Comparison of ENCODE assay signal across 23 cellular contexts in genomic region chr1:93813076-93813475, GRCh38.
DNase-seq lines count a peak whose midpoint lies in the region; ATAC-seq, FAIRE-seq and TF ChIP-seq lines count a peak whose summit lies in the region.
"Had no signal": no experiment of that assay in that cellular context is flagged by ENCODE, and none has a peak within 500 bp of the region (broad histone marks: within the 10 kb centered on the region; RNA-seq: fewer than 3 reads in every experiment).

No MANE protein-coding gene starts in this region.

- H3K36me3 Mint-ChIP-seq in natural killer cell treated with Interleukin-12 subunit alpha and Interleukin-12 subunit beta and Interleukin-15 and Interleukin-18, amount 100 ng/mL, for 72 hours = peaks cover 6% of the 10 kb centered on the region
- H3K36me3 Mint-ChIP-seq in natural killer cell = no peaks in the 10 kb centered on the region
- H3K36me3 Mint-ChIP-seq: CD8-positive, alpha-beta T cell had no signal

- POLR2A ChIA-PET in GM12878 (lab: Charles Lee) = interaction anchor here (1.0 to 2.3 kb wide), 2 partner anchors 183 to 184 kb away, joined by 3 to 14 read pairs; no protein-coding TSS in a partner anchor

- intact Hi-C loops in natural killer cell (cut with micrococcal nuclease) = loop anchor here (5.0 kb wide), 1 partner anchor 56 kb away; no protein-coding TSS in a partner anchor
- intact Hi-C loops in GM12878 (cut with micrococcal nuclease; ENCODE audit: unreplicated experiment) = no loop called here
- intact Hi-C loops in left colon (cut with DNase I, micrococcal nuclease) = loop anchor here in 1 of 2 donors (10.0 kb wide), 1 partner anchor 178 kb away; no protein-coding TSS in a partner anchor

- no peak for TF ChIP-seq CTCF in natural killer cell (IDR thresholded peaks at IDR 0.05)
- TF ChIP-seq CTCF in GM12878 (IDR thresholded peaks at IDR 0.05 in 2 of 3, conservative IDR thresholded peaks at IDR 0.05 in 1 of 3; ENCODE audit: control insufficient read depth in 2 of 3, extremely low read depth in 1 of 3, insufficient read depth in 1 of 3, low read depth in 3 of 3, low read length in 3 of 3) = no peak

- TF ChIP-seq POLR2A in GM12878 (IDR thresholded peaks at IDR 0.05; ENCODE audit: low read depth, low read length) = no peak

- no peaks in the 10 kb centered on the region for H3K79me2 ChIP-seq in GM12878 (ENCODE audit: control insufficient read depth, insufficient read depth, low read length)

- no peaks in the 10 kb centered on the region for H4K20me1 ChIP-seq in GM12878 (ENCODE audit: control insufficient read depth, insufficient read depth)

- SMC1A ChIA-PET in GM12878 (lab: Charles Lee; ENCODE audit: uncharacterized antibody, unreplicated experiment) = interaction anchor here (0.8 to 11.0 kb wide), 36 partner anchors 11 to 508 kb away, joined by 3 to 505 read pairs (median 10); partner anchors contain the start of gene BCAR3

- no peak for ATAC-seq in natural killer cell treated with Interleukin-12 subunit alpha and Interleukin-12 subunit beta and Interleukin-15 and Interleukin-18, amount 100 ng/mL, for 72 hours
- no peak for ATAC-seq in natural killer cell
- ATAC-seq in GM12878 = peak; percentile 13; the same call in 2 of the 3 replicates
- peak; percentile 61 for ATAC-seq in left colon
- no peak for ATAC-seq in HG02884 (IDR thresholded peaks at IDR 0.05; ENCODE audit: unreplicated experiment)
- ATAC-seq: activated T-cell treated with anti-CD3 and anti-CD28 coated beads, Interleukin-2, amount 50 U/mL, for 4 hours; CD8-positive, alpha-beta T cell; gastrocnemius medialis; K562 had no signal

- BruUV-seq in GM12878 (replicated peaks; lab: Mats Ljungman, UMichigan) = no TSS peak

- no peak overlapping the region for H3K4me3 Mint-ChIP-seq in natural killer cell treated with Interleukin-12 subunit alpha and Interleukin-12 subunit beta and Interleukin-15 and Interleukin-18, amount 100 ng/mL, for 72 hours
- H3K4me3 Mint-ChIP-seq in natural killer cell = no peak overlapping the region
- H3K4me3 Mint-ChIP-seq: activated naive CD8-positive, alpha-beta T cell; activated T-cell treated with anti-CD3 and anti-CD28 coated beads, Interleukin-2, amount 50 U/mL, for 4 hours; CD8-positive, alpha-beta T cell; immature natural killer cell; memory B cell had no signal

- TF ChIP-seq RAD21 in GM12878 (IDR thresholded peaks at IDR 0.05; ENCODE audit: insufficient read depth, low read depth, low read length) = no peak

- no peaks in the 10 kb centered on the region for H3K36me3 ChIP-seq in GM12878 (ENCODE audit: control insufficient read depth in 2 of 2, insufficient read depth in 2 of 2, low read length in 1 of 2)
- no peaks in the 10 kb centered on the region for H3K36me3 ChIP-seq in SJCRH30
- H3K36me3 ChIP-seq: gastrocnemius medialis, right lobe of liver had no signal

- no peaks in the 10 kb centered on the region for H3K9me3 ChIP-seq in GM12878 (replicated peaks; ENCODE audit: control insufficient read depth, insufficient read depth, low read length)
- no peaks in the 10 kb centered on the region for H3K9me3 ChIP-seq in SJCRH30 (replicated peaks)
- H3K9me3 ChIP-seq: gastrocnemius medialis, right lobe of liver had no signal

- H3K4me1 Mint-ChIP-seq in natural killer cell treated with Interleukin-12 subunit alpha and Interleukin-12 subunit beta and Interleukin-15 and Interleukin-18, amount 100 ng/mL, for 72 hours (ENCODE audit: low read depth in 2 of 2) = peaks cover 32 to 36% of the 10 kb centered on the region in 2 donors
- peaks cover 15 to 16% of the 10 kb centered on the region in 2 donors for H3K4me1 Mint-ChIP-seq in natural killer cell

- H3K27me3 Mint-ChIP-seq in natural killer cell treated with Interleukin-12 subunit alpha and Interleukin-12 subunit beta and Interleukin-15 and Interleukin-18, amount 100 ng/mL, for 72 hours = peaks cover 0 to 2% of the 10 kb centered on the region in 2 donors
- H3K27me3 Mint-ChIP-seq in natural killer cell (ENCODE audit: low read depth in 2 of 2) = no peaks in the 10 kb centered on the region
- H3K27me3 Mint-ChIP-seq: activated naive CD8-positive, alpha-beta T cell; memory B cell had no signal

- H3K27me3 ChIP-seq in GM12878 (replicated peaks in 1 of 2; ENCODE audit: control insufficient read depth in 2 of 2, insufficient read depth in 2 of 2, low read length in 1 of 2) = no peaks in the 10 kb centered on the region; a peak in 1 of 4 replicates
- no peaks in the 10 kb centered on the region for H3K27me3 ChIP-seq in SJCRH30
- H3K27me3 ChIP-seq: gastrocnemius medialis, right lobe of liver had no signal

- no peak overlapping the region for H3K9ac ChIP-seq in GM12878 (ENCODE audit: control insufficient read depth, insufficient read depth, low read length)

- H3K27ac ChIP-seq in GM12878 (ENCODE audit: control insufficient read depth, insufficient read depth) (no peak overlapping the region), SJCRH30 (no peak overlapping the region)
- H3K27ac ChIP-seq: right lobe of liver had no signal

- in situ Hi-C loops in GM12878 (cut with MboI) = no loop called here

- peaks cover 8% of the 10 kb centered on the region for H3K4me1 ChIP-seq in GM12878 (ENCODE audit: control insufficient read depth, insufficient read depth, low read length)
- peaks cover 58% of the 10 kb centered on the region for H3K4me1 ChIP-seq in SJCRH30
- H3K4me1 ChIP-seq: right lobe of liver had no signal

- peak overlapping the region; percentile 22 to 66 for H3K27ac Mint-ChIP-seq in natural killer cell treated with Interleukin-12 subunit alpha and Interleukin-12 subunit beta and Interleukin-15 and Interleukin-18, amount 100 ng/mL, for 72 hours
- no peak overlapping the region for H3K27ac Mint-ChIP-seq in natural killer cell
- H3K27ac Mint-ChIP-seq: activated naive CD8-positive, alpha-beta T cell; CD8-positive, alpha-beta T cell; memory B cell had no signal

- CTCF ChIA-PET in GM12878 (lab: Yijun Ruan, JAX) = interaction anchor here (0.6 to 9.1 kb wide), 44 partner anchors 12 to 733 kb away, joined by 3 to 555 read pairs (median 6); partner anchors contain the start of genes BCAR3 and MTF2

- no peak overlapping the region for H2AFZ ChIP-seq in GM12878 (ENCODE audit: control insufficient read depth, low read depth, low read length)

- WGBS in GM12878 (ENCODE audit: insufficient coverage, insufficient replicate concordance, low lambda C conversion rate, missing lambda C conversion rate) = 65% methylated on average over 2 of the region's 2 CpGs

- H3K9me3 Mint-ChIP-seq in natural killer cell treated with Interleukin-12 subunit alpha and Interleukin-12 subunit beta and Interleukin-15 and Interleukin-18, amount 100 ng/mL, for 72 hours = no peaks in the 10 kb centered on the region
- H3K9me3 Mint-ChIP-seq in natural killer cell = no peaks in the 10 kb centered on the region

- DNase-seq in natural killer cell treated with Interleukin-12 subunit alpha and Interleukin-12 subunit beta and Interleukin-15 and Interleukin-18, amount 100 ng/mL, for 72 hours (ENCODE audit: low spot score) = no peak
- DNase-seq in natural killer cell (no peak), GM12878 (ENCODE audit: low read depth, low spot score) (no peak), left colon (no peak), epidermal melanocyte (ENCODE audit: insufficient read length, low spot score) (no peak), SJCRH30 (no peak), NCI-H524 treated with DMSO at 0.1 percent for 48 hours (lab: John Stamatoyannopoulos, UW) (no peak)
- DNase-seq: activated CD4-positive, alpha-beta T cell treated with anti-CD3 and anti-CD28 coated beads, Interleukin-2, amount 50 U/mL, for 48 hours; activated T-cell treated with anti-CD3 and anti-CD28 coated beads, Interleukin-2, amount 50 U/mL, for 4 hours; CD8-positive, alpha-beta T cell; effector memory CD4-positive, alpha-beta T cell; gastrocnemius medialis; H7; NCI-H2227 treated with DMSO at 0.1 percent for 48 hours; right lobe of liver; stimulated activated CD4-positive, alpha-beta T cell treated with anti-CD3 and anti-CD28 coated beads, Interleukin-4, amount 100 ng/mL, for 1 hour; stimulated activated CD8-positive, alpha-beta memory T cell treated with anti-CD3 and anti-CD28 coated beads, Interleukin-4, amount 100 ng/mL, for 48 hours had no signal

- H3K4me3 ChIP-seq in GM12878 (no peak overlapping the region), SJCRH30 (no peak overlapping the region)
- H3K4me3 ChIP-seq: gastrocnemius medialis, K562, right lobe of liver had no signal

- FAIRE-seq in GM12878 (lab: Jason Lieb, UNC) = no peak
- FAIRE-seq: A204.1 had no signal

- TF ChIP-seq EP300 in GM12878 (IDR thresholded peaks at IDR 0.05; ENCODE audit: borderline replicate concordance in 1 of 2, control insufficient read depth in 1 of 2, low read depth in 2 of 2, low read length in 2 of 2) = no peak

- RAD21 ChIA-PET in GM12878 (lab: Charles Lee; ENCODE audit: unreplicated experiment) = interaction anchor here (0.9 to 9.9 kb wide), 24 partner anchors 15 to 733 kb away, joined by 3 to 483 read pairs (median 6); no protein-coding TSS in a partner anchor

- H3K4me2 ChIP-seq in GM12878 (ENCODE audit: control insufficient read depth, insufficient read depth) = no peak overlapping the region

TF ChIP-seq in GM12878, 131 proteins besides CTCF, POLR2A, EP300 and RAD21:
- TF ChIP-seq NR2F1 (conservative IDR thresholded peaks at IDR 0.05) (0 out of 2 replicates have a peak, but pooled peaks have one; percentile 31), ATF3 (IDR thresholded peaks at IDR 0.05; ENCODE audit: borderline replicate concordance, extremely low read depth, low read depth, low read length) (no peak), SUZ12 (IDR thresholded peaks at IDR 0.05; ENCODE audit: unreplicated experiment) (no peak), SMAD5 (IDR thresholded peaks at IDR 0.05; ENCODE audit: low read depth) (no peak), CHD4 (IDR thresholded peaks at IDR 0.05) (no peak), ELK1 (IDR thresholded peaks at IDR 0.05; ENCODE audit: low read depth, low read length) (no peak), CHD2 (IDR thresholded peaks at IDR 0.05; ENCODE audit: borderline replicate concordance, low read depth, low read length) (no peak), BCL11A (IDR thresholded peaks at IDR 0.05; ENCODE audit: low read depth, low read length) (no peak)

Comparison
In these comparisons a context has a peak if more than half of its experiments do, and no peak if none do; other contexts are left out.
1. H3K27ac Mint-ChIP-seq: peak in natural killer cell treated with Interleukin-12 subunit alpha and Interleukin-12 subunit beta and Interleukin-15 and Interleukin-18, amount 100 ng/mL, for 72 hours (2 of 2); none in natural killer cell (0 of 2).
2. ATAC-seq: peak in GM12878 (single experiment) and left colon (single experiment); none in natural killer cell treated with Interleukin-12 subunit alpha and Interleukin-12 subunit beta and Interleukin-15 and Interleukin-18, amount 100 ng/mL, for 72 hours (0 of 2), natural killer cell (0 of 3) and HG02884 (single experiment).